In genomic region chr10:103648951-103649532, GRCh38 we compare ENCODE assay signal across 13 cellular contexts.
DNase-seq lines count a peak whose midpoint lies in the region; ATAC-seq, FAIRE-seq and TF ChIP-seq lines count a peak whose summit lies in the region.
"Had no signal": no experiment of that assay in that cellular context is flagged by ENCODE, and none has a peak within 500 bp of the region (broad histone marks: within the 10 kb centered on the region; RNA-seq: fewer than 3 reads in every experiment).

No MANE protein-coding gene starts in this region.

- TF ChIP-seq POLR2A in H1 (IDR thresholded peaks at IDR 0.05; ENCODE audit: control extremely low read depth in 1 of 2, low read depth in 2 of 2, low read length in 2 of 2) = no peak
- TF ChIP-seq POLR2A in testis (IDR thresholded peaks at IDR 0.05) = no peak
- TF ChIP-seq POLR2A in lower leg skin (IDR thresholded peaks at IDR 0.05) = no peak

- H3K79me2 ChIP-seq in H1 (ENCODE audit: control insufficient read depth in 1 of 2, insufficient read depth in 2 of 2, low read length in 2 of 2) (0 out of 4 replicates have a peak, but pooled peaks cover 0 to 3% of the 10 kb centered on the region in 2 experiments), mesendoderm (ENCODE audit: control insufficient read depth, insufficient read depth, low read length) (no peaks in the 10 kb centered on the region)

- H3K27ac ChIP-seq in H1 (ENCODE audit: low read depth, low read length) (no peak overlapping the region), lower lobe of right lung (peak overlapping the region; percentile 32), testis (no peak overlapping the region), mesendoderm (ENCODE audit: low read depth, low read length) (no peak overlapping the region)

- no peaks in the 10 kb centered on the region for H3K23me2 ChIP-seq in H1 (ENCODE audit: low read depth, low read length)

- no peak overlapping the region for H4K8ac ChIP-seq in H1 (ENCODE audit: extremely low read depth, insufficient read depth, low read length)
- no peak overlapping the region for H4K8ac ChIP-seq in mesendoderm (ENCODE audit: low read depth, low read length)

- H3K23ac ChIP-seq in H1 (ENCODE audit: insufficient read length) (no peak overlapping the region), mesendoderm (ENCODE audit: low read length) (no peak overlapping the region)

- H2BK5ac ChIP-seq in H1 (ENCODE audit: low read depth, low read length) (peak overlapping the region; percentile 62; the same call in 1 of the 2 replicates), mesendoderm (ENCODE audit: low read length) (no peak overlapping the region)

- no peak overlapping the region for H3K14ac ChIP-seq in H1 (ENCODE audit: insufficient read length)

- H2BK20ac ChIP-seq in H1 (ENCODE audit: low read length) = no peak overlapping the region

- no peak overlapping the region for H3K4me3 ChIP-seq in H1 (ENCODE audit: extremely low read depth in 1 of 4, insufficient read depth in 2 of 4, low read depth in 3 of 4, low read length in 4 of 4)
- H3K4me3 ChIP-seq in lower lobe of right lung = no peak overlapping the region
- no peak overlapping the region for H3K4me3 ChIP-seq in testis
- H3K4me3 ChIP-seq in mesendoderm (ENCODE audit: low read length) = no peak overlapping the region
- no peak overlapping the region for H3K4me3 ChIP-seq in lower leg skin (ENCODE audit: low read depth, poor library complexity, severe bottlenecking)

- H3K4me1 ChIP-seq in H1 (replicated peaks in 1 of 4; ENCODE audit: control insufficient read depth in 3 of 4, insufficient read depth in 4 of 4, low read length in 3 of 4) (peaks cover 0 to 34% (median 22%) of the 10 kb centered on the region in 4 experiments; a peak in 6 of 7 replicates), lower lobe of right lung (peaks cover 82% of the 10 kb centered on the region), testis (peaks cover 55% of the 10 kb centered on the region), mesendoderm (ENCODE audit: control insufficient read depth, low read depth, low read length) (no peaks in the 10 kb centered on the region)

- 0 out of 2 replicates have a peak overlapping the region, but pooled peaks have one; percentile 9 for H2BK12ac ChIP-seq in H1 (ENCODE audit: low read depth, low read length)

- no peak overlapping the region for H2AFZ ChIP-seq in H1 (ENCODE audit: low read length)

- H3K56ac ChIP-seq in H1 (replicated peaks; ENCODE audit: insufficient read length, low read depth, low read length) = no peak overlapping the region
- H3K56ac ChIP-seq in mesendoderm (ENCODE audit: low read length) = no peak overlapping the region

- H3K27me3 ChIP-seq in H1 (replicated peaks in 1 of 4; ENCODE audit: control insufficient read depth in 3 of 4, extremely low read depth in 1 of 4, insufficient read depth in 3 of 4, low read length in 3 of 4) (no peaks in the 10 kb centered on the region), lower lobe of right lung (ENCODE audit: low read depth) (no peaks in the 10 kb centered on the region), testis (no peaks in the 10 kb centered on the region), mesendoderm (ENCODE audit: insufficient read depth, low read length, poor library complexity) (no peaks in the 10 kb centered on the region)

- no peak for FAIRE-seq in H1 (lab: Jason Lieb, UNC)

- H3K79me1 ChIP-seq in H1 (ENCODE audit: low read depth, low read length) (no peaks in the 10 kb centered on the region; the same call in 1 of the 2 replicates), mesendoderm (ENCODE audit: low read length) (peaks cover 2% of the 10 kb centered on the region)

- H4K20me1 ChIP-seq in H1 (replicated peaks in 1 of 2; ENCODE audit: control insufficient read depth in 1 of 2, insufficient read depth in 2 of 2, low read length in 2 of 2) = peaks cover 0 to 2% of the 10 kb centered on the region in 2 experiments

- H4K91ac ChIP-seq in H1 (replicated peaks; ENCODE audit: insufficient read length, low read length) = no peak overlapping the region

- 0 out of 2 replicates have a peak overlapping the region, but pooled peaks have one; percentile 54 for H2BK15ac ChIP-seq in H1 (ENCODE audit: low read length)
- H2BK15ac ChIP-seq in mesendoderm (replicated peaks; ENCODE audit: low read depth) = no peak overlapping the region

- ATAC-seq in lower lobe of right lung = peak; percentile 23 to 36
- no peak for ATAC-seq in GM19328 (IDR thresholded peaks at IDR 0.05; ENCODE audit: unreplicated experiment)
- ATAC-seq: activated naive CD4-positive, alpha-beta T cell treated with anti-CD3 and anti-CD28 coated beads, Interleukin-2, amount 50 U/mL, for 72 hours had no signal

- H4K5ac ChIP-seq in H1 (ENCODE audit: insufficient read length, low read depth, low read length) (no peak overlapping the region), mesendoderm (ENCODE audit: low read length) (no peak overlapping the region)

- H2AK5ac ChIP-seq in H1 (ENCODE audit: low read depth, low read length) (0 out of 2 replicates have a peak overlapping the region, but pooled peaks have one; percentile 2), mesendoderm (ENCODE audit: low read length) (no peak overlapping the region)

- WGBS in H1 (ENCODE audit: extremely low coverage in 1 of 2, insufficient coverage in 1 of 2, insufficient read length in 1 of 2, insufficient replicate concordance in 2 of 2, low coverage in 1 of 2, low lambda C conversion rate in 2 of 2, missing lambda C conversion rate in 1 of 2), 2 experiments = 84% methylated on average over 11 of the region's 11 CpGs; no CpG with 5 or more reads in 1 of the 2 experiments
- 42 to 45% methylated on average over 6 to 11 of the region's 11 CpGs for WGBS in testis, 2 donors
- WGBS in mesendoderm (ENCODE audit: extremely low coverage, insufficient coverage, low lambda C conversion rate) = no CpG with 5 or more reads among the region's 11 CpGs
- 35 to 38% methylated on average over 11 of the region's 11 CpGs for WGBS in lower leg skin, 2 donors

- CTCF ChIA-PET in H1 (lab: Charles Lee; ENCODE audit: partially characterized antibody) = interaction anchor here (0.7 to 27.1 kb wide), 12 partner anchors 8 to 132 kb away, joined by 3 to 336 read pairs (median 4); no protein-coding TSS in a partner anchor

- peak; percentile 63 for DNase-seq in MV-4-11 (lab: John Stamatoyannopoulos, UW)
- DNase-seq in H1 (ENCODE audit: low read depth in 1 of 2, low spot score in 2 of 2) = no peak
- peak; percentile 64 for DNase-seq in lower lobe of right lung
- DNase-seq in testis = peak; percentile 50
- no peak for DNase-seq in mesendoderm
- no peak for DNase-seq in Ammon's horn (ENCODE audit: low spot score)
- no peak for DNase-seq in lower leg skin (ENCODE audit: low spot score in 2 of 2)
- DNase-seq: activated CD4-positive, alpha-beta T cell treated with anti-CD3 and anti-CD28 coated beads, Interleukin-2, amount 50 U/mL, for 4 hours; Calu3; MM.1S; NCI-H526 had no signal

- no peak overlapping the region for H3K9ac ChIP-seq in H1 (replicated peaks in 1 of 4; ENCODE audit: extremely low read depth in 1 of 4, low read depth in 3 of 4, low read length in 3 of 4)
- H3K9ac ChIP-seq in mesendoderm (ENCODE audit: low read length) = no peak overlapping the region

- no peak for TF ChIP-seq RAD21 in H1 (IDR thresholded peaks at IDR 0.05 in 1 of 2, conservative IDR thresholded peaks at IDR 0.05 in 1 of 2; ENCODE audit: low read depth in 2 of 2, low read length in 2 of 2)

- peak overlapping the region; percentile 3 for H3K18ac ChIP-seq in H1 (ENCODE audit: extremely low read depth, low read length)
- no peak overlapping the region for H3K18ac ChIP-seq in mesendoderm (ENCODE audit: low read length)

- no peak overlapping the region for H3K4me2 ChIP-seq in H1 (ENCODE audit: insufficient read depth in 1 of 2, low read depth in 2 of 2, low read length in 2 of 2)
- no peak overlapping the region for H3K4me2 ChIP-seq in mesendoderm (ENCODE audit: low read length)

- POLR2A ChIA-PET in H1 (lab: Charles Lee; ENCODE audit: partially characterized antibody) = interaction anchor here (1.2 to 4.3 kb wide), 3 partner anchors 11 to 37 kb away, joined by 3 to 20 read pairs (median 4); no protein-coding TSS in a partner anchor

- H3K36me3 ChIP-seq in H1 (ENCODE audit: control insufficient read depth in 2 of 4, insufficient read depth in 4 of 4, low read length in 3 of 4) (no peaks in the 10 kb centered on the region), lower lobe of right lung (peaks cover 5% of the 10 kb centered on the region), testis (ENCODE audit: low read depth, missing control alignments) (no peaks in the 10 kb centered on the region), mesendoderm (ENCODE audit: control insufficient read depth, insufficient read depth, low read length) (peaks cover 4% of the 10 kb centered on the region)

- TF ChIP-seq CTCF in H1 (IDR thresholded peaks at IDR 0.05; ENCODE audit: control extremely low read depth in 1 of 3, insufficient read depth in 1 of 3, low read depth in 1 of 3, low read length in 3 of 3) (no peak), lower lobe of right lung (IDR thresholded peaks at IDR 0.05) (no peak), testis (IDR thresholded peaks at IDR 0.05) (no peak), lower leg skin (IDR thresholded peaks at IDR 0.05) (no peak)

- intact Hi-C loops in lower lobe of right lung (cut with DNase I) = no loop called here
- intact Hi-C loops in testis (cut with DNase I; ENCODE audit: low total_unique reads) = no loop called here
- intact Hi-C loops in lower leg skin (cut with DNase I; ENCODE audit: low total_unique reads) = no loop called here

- TF ChIP-seq EP300 in H1 (IDR thresholded peaks at IDR 0.05; ENCODE audit: borderline replicate concordance in 1 of 2, low read depth in 2 of 2, low read length in 2 of 2) = no peak

- H2BK120ac ChIP-seq in H1 (replicated peaks; ENCODE audit: low read depth, low read length) (no peak overlapping the region), mesendoderm (ENCODE audit: low read depth, low read length) (no peak overlapping the region)

- H3K9me3 ChIP-seq in H1 (ENCODE audit: insufficient read depth in 2 of 2, low read depth in 1 of 2, low read length in 1 of 2) = no peaks in the 10 kb centered on the region
- no peaks in the 10 kb centered on the region for H3K9me3 ChIP-seq in lower lobe of right lung
- H3K9me3 ChIP-seq in testis = no peaks in the 10 kb centered on the region

- H3K4ac ChIP-seq in H1 (replicated peaks; ENCODE audit: insufficient read length, low read depth, low read length) = no peak overlapping the region
- H3K4ac ChIP-seq in mesendoderm (ENCODE audit: low read depth, low read length) = no peak overlapping the region

TF ChIP-seq in H1, 55 proteins besides CTCF, POLR2A, EP300 and RAD21:
- TF ChIP-seq GTF2F1 (IDR thresholded peaks at IDR 0.05; ENCODE audit: borderline replicate concordance, low read depth, low read length) (no peak), HDAC2 (IDR thresholded peaks at IDR 0.05; ENCODE audit: borderline replicate concordance in 1 of 2, low read depth in 2 of 2, low read length in 2 of 2) (no peak), SRF (IDR thresholded peaks at IDR 0.05; ENCODE audit: low read depth, low read length) (no peak), BCL11A (IDR thresholded peaks at IDR 0.05; ENCODE audit: low read depth in 2 of 2, low read length in 2 of 2) (no peak), SP1 (IDR thresholded peaks at IDR 0.05; ENCODE audit: low read depth, low read length) (no peak)

Comparison
In these comparisons a context has a peak if more than half of its experiments do, and no peak if none do; other contexts are left out.
1. DNase-seq: peak in MV-4-11 (single experiment), lower lobe of right lung (single experiment) and testis (single experiment); none in H1 (0 of 2), mesendoderm (single experiment), Ammon's horn (single experiment) and lower leg skin (0 of 2).